ENCODE assay signal across 8 cellular contexts in the genomic region with DNA sequence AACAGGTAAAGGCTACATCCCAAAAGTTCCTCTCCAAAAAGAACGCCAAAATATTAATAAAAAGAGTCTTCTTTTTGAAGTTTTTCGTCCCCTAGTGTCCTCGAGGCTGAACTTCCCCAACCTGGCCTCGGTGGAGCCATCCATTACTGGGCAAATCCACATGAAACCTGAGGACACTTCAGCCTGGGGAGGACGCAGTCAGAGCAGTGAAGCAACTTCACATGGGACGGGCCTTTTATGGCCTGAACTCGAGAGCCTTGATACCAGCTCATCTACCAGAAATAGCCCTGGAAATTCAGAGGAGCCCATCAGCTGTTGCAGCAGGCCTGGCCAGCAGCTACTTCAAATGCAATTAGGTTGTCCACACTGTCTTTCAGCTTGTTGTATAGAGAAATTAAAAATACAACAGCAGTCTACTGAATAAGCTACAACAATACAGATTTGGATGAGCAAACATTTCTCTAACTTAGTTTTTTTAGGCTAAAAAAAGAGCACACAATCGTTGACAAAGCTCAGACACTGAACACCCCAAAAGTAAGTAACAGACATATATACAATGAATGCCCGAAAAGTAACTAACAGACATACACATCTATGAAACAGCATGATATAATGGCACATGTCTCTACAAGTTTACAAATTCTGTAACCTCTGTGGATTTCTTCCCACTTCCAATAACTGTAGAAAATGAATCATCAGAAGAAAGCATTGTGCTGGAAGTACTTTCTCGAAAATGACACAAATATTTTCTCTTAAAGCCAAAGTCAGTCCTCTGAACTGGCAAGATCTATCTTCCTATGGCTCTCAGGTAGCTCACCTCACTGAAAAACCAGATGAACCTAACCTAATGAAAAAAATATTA. TPM values are rescaled to one million over a fixed set of nuclear protein-coding genes. Genes with fewer than 3 reads are reported as not detected.
A peak's percentile ranks its signal among the peaks of the same experiment; 100 is the strongest.
DNase-seq lines count a peak whose midpoint lies in the region; ATAC-seq and TF ChIP-seq lines count a peak whose summit lies in the region.

A gene with protein sequence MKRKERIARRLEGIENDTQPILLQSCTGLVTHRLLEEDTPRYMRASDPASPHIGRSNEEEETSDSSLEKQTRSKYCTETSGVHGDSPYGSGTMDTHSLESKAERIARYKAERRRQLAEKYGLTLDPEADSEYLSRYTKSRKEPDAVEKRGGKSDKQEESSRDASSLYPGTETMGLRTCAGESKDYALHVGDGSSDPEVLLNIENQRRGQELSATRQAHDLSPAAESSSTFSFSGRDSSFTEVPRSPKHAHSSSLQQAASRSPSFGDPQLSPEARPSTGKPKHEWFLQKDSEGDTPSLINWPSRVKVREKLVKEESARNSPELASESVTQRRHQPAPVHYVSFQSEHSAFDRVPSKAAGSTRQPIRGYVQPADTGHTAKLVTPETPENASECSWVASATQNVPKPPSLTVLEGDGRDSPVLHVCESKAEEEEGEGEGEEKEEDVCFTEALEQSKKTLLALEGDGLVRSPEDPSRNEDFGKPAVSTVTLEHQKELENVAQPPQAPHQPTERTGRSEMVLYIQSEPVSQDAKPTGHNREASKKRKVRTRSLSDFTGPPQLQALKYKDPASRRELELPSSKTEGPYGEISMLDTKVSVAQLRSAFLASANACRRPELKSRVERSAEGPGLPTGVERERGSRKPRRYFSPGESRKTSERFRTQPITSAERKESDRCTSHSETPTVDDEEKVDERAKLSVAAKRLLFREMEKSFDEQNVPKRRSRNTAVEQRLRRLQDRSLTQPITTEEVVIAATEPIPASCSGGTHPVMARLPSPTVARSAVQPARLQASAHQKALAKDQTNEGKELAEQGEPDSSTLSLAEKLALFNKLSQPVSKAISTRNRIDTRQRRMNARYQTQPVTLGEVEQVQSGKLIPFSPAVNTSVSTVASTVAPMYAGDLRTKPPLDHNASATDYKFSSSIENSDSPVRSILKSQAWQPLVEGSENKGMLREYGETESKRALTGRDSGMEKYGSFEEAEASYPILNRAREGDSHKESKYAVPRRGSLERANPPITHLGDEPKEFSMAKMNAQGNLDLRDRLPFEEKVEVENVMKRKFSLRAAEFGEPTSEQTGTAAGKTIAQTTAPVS (N-terminal part only) (minus strand): TSS at position 208 of the 862 bp plus-strand sequence. CDS start 79,913 bp downstream, outside the sequence.

- TF ChIP-seq POLR2A in heart left ventricle (IDR thresholded peaks at IDR 0.05): peak in 1 of 2 donors; percentile 76

- H3K36me3 Mint-ChIP-seq in activated CD4-positive, alpha-beta memory T cell treated with anti-CD3 and anti-CD28 coated beads, Interleukin-2, amount 10 ng/mL, durations not matched to agents 7 days and 5 days (ENCODE audit: low read depth): peaks cover 4% of the 10 kb centered on the region

- intact Hi-C loops in T-helper 1 cell treated with Interleukin-12 subunit alpha and Interleukin-12 subunit beta and Interleukin-4 antibody, amounts not matched to agents 30 ng/mL and 1 ng/mL, for 36 hours (cut with micrococcal nuclease): no loop called here
- intact Hi-C loops in heart left ventricle (cut with DNase I): loop anchor here in 7 of 10 donors (5.0 to 10.0 kb wide), 5 partner anchors 38 to 222 kb away; no protein-coding TSS in a partner anchor

- WGBS in heart left ventricle, 4 donors: 22 to 31% (median 28%) methylated on average over 10 of the region's 10 CpGs

- no peaks in the 10 kb centered on the region for H3K9me3 Mint-ChIP-seq in activated CD4-positive, alpha-beta memory T cell treated with anti-CD3 and anti-CD28 coated beads, Interleukin-2, amount 10 ng/mL, durations not matched to agents 7 days and 5 days

- ATAC-seq in heart left ventricle: peak; percentile 83 to 89 (median 87)
- ATAC-seq in GM19351 (IDR thresholded peaks at IDR 0.05; ENCODE audit: unreplicated experiment): no peak

- H3K36me3 ChIP-seq in heart left ventricle: no peaks in the 10 kb centered on the region

- no peak within 1 kb of the TSS for H3K4me3 Mint-ChIP-seq in activated CD4-positive, alpha-beta memory T cell treated with anti-CD3 and anti-CD28 coated beads, Interleukin-2, amount 10 ng/mL, durations not matched to agents 7 days and 5 days

- no peaks in the 10 kb centered on the region for H3K9me3 ChIP-seq in heart left ventricle

- H3K4me1 Mint-ChIP-seq in activated CD4-positive, alpha-beta memory T cell treated with anti-CD3 and anti-CD28 coated beads, Interleukin-2, amount 10 ng/mL, durations not matched to agents 7 days and 5 days: peaks cover 41% of the 10 kb centered on the region

- H3K27me3 ChIP-seq in heart left ventricle: no peaks in the 10 kb centered on the region

- peak in 1 of 12 donors; percentile 21 for TF ChIP-seq CTCF in heart left ventricle (IDR thresholded peaks at IDR 0.05)

- H3K27ac Mint-ChIP-seq in activated CD4-positive, alpha-beta memory T cell treated with anti-CD3 and anti-CD28 coated beads, Interleukin-2, amount 10 ng/mL, durations not matched to agents 7 days and 5 days: peak within 1 kb of the TSS; percentile 2

- peak within 1 kb of the TSS; percentile 29 to 62 (median 54) for H3K4me3 ChIP-seq in heart left ventricle

- CTCF ChIA-PET in activated CD4-positive, alpha-beta memory T cell treated with anti-CD3 and anti-CD28 coated beads, Interleukin-2, amount 10 ng/mL, durations not matched to agents 7 days and 5 days (lab: Charles Lee): no interaction called here

- DNase-seq in T-helper 1 cell (no peak), heart left ventricle (peak; percentile 66 to 88 (median 79)), pulmonary artery endothelial cell (ENCODE audit: low read depth, low spot score) (no peak), retina (no peak), NCI-H2081 treated with DMSO at 0.1 percent for 48 hours (lab: John Stamatoyannopoulos, UW) (no peak)
- DNase-seq in activated CD4-positive, alpha-beta memory T cell treated with anti-CD3 and anti-CD28 coated beads, Interleukin-2, amount 10 ng/mL, durations not matched to agents 7 days and 5 days: no peak

- POLR2A ChIA-PET in activated CD4-positive, alpha-beta memory T cell treated with anti-CD3 and anti-CD28 coated beads, Interleukin-2, amount 10 ng/mL, durations not matched to agents 7 days and 5 days (lab: Charles Lee): interaction anchor here (1.3 to 1.4 kb wide), 2 partner anchors 23 to 46 kb away, joined by 4 to 6 read pairs; no protein-coding TSS in a partner anchor

- H3K27ac ChIP-seq in heart left ventricle: peak within 1 kb of the TSS; percentile 73 to 94 (median 88)

- no peaks in the 10 kb centered on the region for H3K27me3 Mint-ChIP-seq in activated CD4-positive, alpha-beta memory T cell treated with anti-CD3 and anti-CD28 coated beads, Interleukin-2, amount 10 ng/mL, durations not matched to agents 7 days and 5 days

- H3K4me1 ChIP-seq in heart left ventricle: peaks cover 3 to 52% (median 22%) of the 10 kb centered on the region in 12 donors

RNA-seq across cellular contexts. Expression of the gene that starts here (rescaled TPM):
- 12.5 and 12.9 TPM in 2 replicates for total RNA-seq in T-helper 1 cell treated with Interleukin-12 subunit alpha and Interleukin-12 subunit beta and Interleukin-4 antibody, amounts not matched to agents 30 ng/mL and 1 ng/mL, for 36 hours
- total RNA-seq in activated CD4-positive, alpha-beta memory T cell treated with anti-CD3 and anti-CD28 coated beads, Interleukin-2, amount 10 ng/mL, durations not matched to agents 7 days and 5 days: 10 to 100 TPM; 10.3 to 12.8 TPM
- total RNA-seq in heart left ventricle: 100 to 1,000 TPM; 262 to 589 (median 387) TPM
- 100 to 1,000 TPM in 1 of 2 donors, 10 to 100 TPM in 1; 95.2 to 139 TPM for polyA plus RNA-seq in heart left ventricle
- total RNA-seq in pulmonary artery endothelial cell: 67.4 and 75.9 TPM in 2 replicates

Comparison
In these comparisons a context has a peak if more than half of its experiments do, and no peak if none do; other contexts are left out.
1. DNase-seq: peak in heart left ventricle (5 of 5); none in T-helper 1 cell (0 of 5), activated CD4-positive, alpha-beta memory T cell treated with anti-CD3 and anti-CD28 coated beads, Interleukin-2, amount 10 ng/mL, durations not matched to agents 7 days and 5 days (single experiment), pulmonary artery endothelial cell (single experiment), retina (single experiment) and NCI-H2081 treated with DMSO at 0.1 percent for 48 hours (single experiment).